ENCODE assay signal across 16 cellular contexts in genomic region chrX:22095306-22095705, GRCh38.
DNase-seq lines count a peak whose midpoint lies in the region; ATAC-seq and TF ChIP-seq lines count a peak whose summit lies in the region.
"Had no signal": no experiment of that assay in that cellular context is flagged by ENCODE, and none has a peak within 500 bp of the region (broad histone marks: within the 10 kb centered on the region; RNA-seq: fewer than 3 reads in every experiment).

No MANE protein-coding gene starts in this region.

- H3K9ac ChIP-seq in mesenchymal stem cell (ENCODE audit: low read length) = peak overlapping the region; percentile 4

- no peak overlapping the region for H3K4ac ChIP-seq in mesenchymal stem cell (ENCODE audit: low read depth in 1 of 2, low read length in 2 of 2)

- H4K91ac ChIP-seq in mesenchymal stem cell (ENCODE audit: low read length) = no peak overlapping the region

- H3K4me1 ChIP-seq in mesenchymal stem cell (ENCODE audit: control insufficient read depth, insufficient read depth, low read depth, low read length) (peaks cover 3% of the 10 kb centered on the region), tibial artery (no peaks in the 10 kb centered on the region)
- H3K4me1 ChIP-seq: ascending aorta, SJSA1 had no signal

- H2AFZ ChIP-seq in mesenchymal stem cell (ENCODE audit: low read depth, low read length) = no peak overlapping the region

- intact Hi-C loops in tibial artery (cut with DNase I; ENCODE audit: low total_unique reads) = no loop called here

- no peaks in the 10 kb centered on the region for H3K79me1 ChIP-seq in mesenchymal stem cell (replicated peaks; ENCODE audit: low read length, poor library complexity, severe bottlenecking)

- H2BK120ac ChIP-seq in mesenchymal stem cell (ENCODE audit: low read depth, low read length) = no peak overlapping the region

- no peak overlapping the region for H3K23ac ChIP-seq in mesenchymal stem cell (ENCODE audit: low read length in 2 of 2)

- no peaks in the 10 kb centered on the region for H3K9me3 ChIP-seq in mesenchymal stem cell (ENCODE audit: control insufficient read depth, low read length)
- no peaks in the 10 kb centered on the region for H3K9me3 ChIP-seq in tibial artery
- H3K9me3 ChIP-seq: ascending aorta, SJSA1 had no signal

- ATAC-seq in GM18907 (IDR thresholded peaks at IDR 0.05; ENCODE audit: unreplicated experiment) (no peak), GM19397 (IDR thresholded peaks at IDR 0.05; ENCODE audit: unreplicated experiment) (no peak)

- DNase-seq in NCI-H2227 (lab: John Stamatoyannopoulos, UW; ENCODE audit: unreplicated experiment) (peak; percentile 11), fibroblast of gingiva (ENCODE audit: low read depth) (peak; percentile 25), mesenchymal stem cell (peak; percentile 28), tibial artery (peak; percentile 57 to 72), HT-29 (ENCODE audit: low spot score) (no peak)
- no peak for DNase-seq in stimulated activated CD4-positive, alpha-beta T cell treated with anti-CD3 and anti-CD28 coated beads, Interleukin-15, amount 100 ng/mL, for 24 hours
- DNase-seq: activated T-cell treated with anti-CD3 and anti-CD28 coated beads, Interleukin-2, amount 50 U/mL, for 24 hours; CD4-positive, alpha-beta memory T cell; NCI-H524; nucleus accumbens; stimulated activated naive CD4-positive, alpha-beta T cell had no signal

- H3K4me3 ChIP-seq in mesenchymal stem cell (ENCODE audit: insufficient read depth in 1 of 2, low read depth in 1 of 2, low read length in 2 of 2) (no peak overlapping the region), tibial artery (no peak overlapping the region)
- H3K4me3 ChIP-seq: ascending aorta, SJSA1 had no signal

- no peak for TF ChIP-seq CTCF in tibial artery (IDR thresholded peaks at IDR 0.05)

- H3K27ac ChIP-seq in mesenchymal stem cell (ENCODE audit: low read length, poor library complexity, severe bottlenecking) (no peak overlapping the region), tibial artery (no peak overlapping the region)
- H3K27ac ChIP-seq: ascending aorta, epithelial cell of prostate, SJSA1 had no signal

- 0% methylated on average over 2 of the region's 3 CpGs for WGBS in mesenchymal stem cell

- no peak overlapping the region for H2BK12ac ChIP-seq in mesenchymal stem cell (ENCODE audit: low read length in 2 of 2)

- peak overlapping the region in 1 of 2 experiments; percentile 12 for H3K18ac ChIP-seq in mesenchymal stem cell (ENCODE audit: low read depth in 1 of 2, low read length in 2 of 2)

- no peak overlapping the region for H3K4me2 ChIP-seq in mesenchymal stem cell (ENCODE audit: low read length, poor library complexity, severe bottlenecking)

- no peak overlapping the region for H2AK5ac ChIP-seq in mesenchymal stem cell (ENCODE audit: low read length, severe bottlenecking)

- no peak overlapping the region for H2BK5ac ChIP-seq in mesenchymal stem cell (ENCODE audit: low read depth, low read length, poor library complexity, severe bottlenecking)

- no peaks in the 10 kb centered on the region for H3K36me3 ChIP-seq in mesenchymal stem cell (ENCODE audit: control insufficient read depth in 1 of 2, insufficient read depth in 2 of 2, low read depth in 1 of 2, low read length in 2 of 2)
- no peaks in the 10 kb centered on the region for H3K36me3 ChIP-seq in tibial artery
- H3K36me3 ChIP-seq: ascending aorta, SJSA1 had no signal

- no peak overlapping the region for H3K14ac ChIP-seq in mesenchymal stem cell (ENCODE audit: low read length in 2 of 2)

- peak overlapping the region; percentile 16 for H2BK15ac ChIP-seq in mesenchymal stem cell (ENCODE audit: low read depth, poor library complexity, severe bottlenecking)

- H4K8ac ChIP-seq in mesenchymal stem cell (ENCODE audit: low read length) = peak overlapping the region; percentile 30

- H3K27me3 ChIP-seq in mesenchymal stem cell (ENCODE audit: control insufficient read depth in 1 of 2, insufficient read depth in 1 of 2, low read length in 2 of 2) (no peaks in the 10 kb centered on the region), tibial artery (no peaks in the 10 kb centered on the region)
- H3K27me3 ChIP-seq: ascending aorta, SJSA1 had no signal

Comparison
In these comparisons a context has a peak if more than half of its experiments do, and no peak if none do; other contexts are left out.
1. DNase-seq: peak in NCI-H2227 (single experiment), fibroblast of gingiva (single experiment), mesenchymal stem cell (single experiment) and tibial artery (2 of 2); none in HT-29 (single experiment) and stimulated activated CD4-positive, alpha-beta T cell treated with anti-CD3 and anti-CD28 coated beads, Interleukin-15, amount 100 ng/mL, for 24 hours (single experiment).